18 cellular contexts compared by ENCODE assay signal in genomic region chr20:24776755-24777271, GRCh38.
"Had no signal": no experiment of that assay in that cellular context is flagged by ENCODE, and none has a peak within 500 bp of the region (broad histone marks: within the 10 kb centered on the region; RNA-seq: fewer than 3 reads in every experiment).

No MANE protein-coding gene starts in this region.

- H3K27ac Mint-ChIP-seq: activated naive CD4-positive, alpha-beta T cell treated with anti-CD3 and anti-CD28 coated beads, Interleukin-2, amount 50 U/mL, for 72 hours; brain; effector memory CD8-positive, alpha-beta T cell; progenitor cell of endocrine pancreas; stimulated activated naive CD8-positive, alpha-beta T cell treated with anti-CD3 and anti-CD28 coated beads, Interleukin-15, Interleukin-2, amounts not matched to agents 100 ng/mL and 50 ng/mL, for 24 hours; T-helper 17 cell; type B pancreatic cell had no signal

- H3K9me3 ChIP-seq: esophagus muscularis mucosa had no signal

- H3K27me3 ChIP-seq: esophagus muscularis mucosa, vagina had no signal

- H3K36me3 Mint-ChIP-seq: brain, type B pancreatic cell had no signal

- ATAC-seq: activated naive CD4-positive, alpha-beta T cell treated with anti-CD3 and anti-CD28 coated beads, Interleukin-2, amount 50 U/mL, for 72 hours; effector memory CD8-positive, alpha-beta T cell; T-helper 17 cell had no signal

- H3K27ac ChIP-seq: esophagus muscularis mucosa, vagina had no signal

- H3K4me1 ChIP-seq: vagina had no signal

- H3K4me3 Mint-ChIP-seq: brain; effector memory CD8-positive, alpha-beta T cell; stimulated activated naive CD8-positive, alpha-beta T cell treated with anti-CD3 and anti-CD28 coated beads, Interleukin-15, Interleukin-2, amounts not matched to agents 100 ng/mL and 50 ng/mL, for 24 hours; T-helper 17 cell; type B pancreatic cell had no signal

- H3K36me3 ChIP-seq: esophagus muscularis mucosa, vagina had no signal

- DNase-seq: activated CD4-positive, alpha-beta T cell treated with anti-CD3 and anti-CD28 coated beads for 4 hours; activated CD4-positive, alpha-beta T cell treated with anti-CD3 and anti-CD28 coated beads, Interleukin-2, amount 50 U/mL, for 48 hours; activated CD4-positive, CD25-positive, alpha-beta regulatory T cell; central memory CD4-positive, alpha-beta T cell; effector memory CD8-positive, alpha-beta T cell; glutamatergic neuron; hippocampal formation; retina; stimulated activated CD4-positive, alpha-beta T cell treated with anti-CD3 and anti-CD28 coated beads, Interleukin-12 subunit alpha, Interleukin-12 subunit beta, amount 100 ng/mL, for 4 hours; SW 1271; T-helper 17 cell had no signal

- H3K4me3 ChIP-seq: esophagus muscularis mucosa, vagina had no signal
